17 cellular contexts compared by ENCODE assay signal in the genomic region with DNA sequence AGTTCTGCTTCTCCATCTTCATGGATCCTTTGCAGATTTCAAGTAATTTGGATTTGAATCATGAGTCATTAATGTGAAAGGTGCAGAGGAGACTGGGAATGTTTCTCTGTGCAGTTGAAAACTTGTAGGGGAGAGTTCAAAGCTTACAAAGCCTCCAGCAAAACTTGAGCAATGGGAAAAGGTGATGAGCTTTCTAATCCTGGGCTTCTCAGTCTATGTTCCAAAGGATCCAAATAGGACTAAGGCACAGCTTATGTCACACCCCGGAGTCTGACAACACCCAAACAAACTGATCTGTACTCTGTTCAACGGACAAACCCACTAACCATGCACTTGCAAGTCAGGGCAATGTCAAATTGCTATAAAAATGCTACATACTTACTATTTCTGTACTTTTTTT.
"Had no signal": no experiment of that assay in that cellular context is flagged by ENCODE, and none has a peak within 500 bp of the region (broad histone marks: within the 10 kb centered on the region; RNA-seq: fewer than 3 reads in every experiment).

No MANE protein-coding gene starts in this region.

- H3K4me3 ChIP-seq: gastrocnemius medialis, left ventricle myocardium inferior, pancreas, sigmoid colon, spleen, tibial nerve had no signal

- H3K27ac ChIP-seq: epithelial cell of prostate, gastrocnemius medialis, left ventricle myocardium inferior, pancreas, sigmoid colon, spleen, tibial nerve had no signal

- H3K9me3 ChIP-seq: pancreas, sigmoid colon, tibial nerve had no signal

- H3K4me3 Mint-ChIP-seq: activated CD4-positive, alpha-beta T cell treated with anti-CD3 and anti-CD28 coated beads, Interleukin-2, amount 10 ng/mL, durations not matched to agents 24 days and 14 days; activated CD8-positive, alpha-beta T cell treated with anti-CD3 and anti-CD28 coated beads, Interleukin-2, amount 10 ng/mL, durations not matched to agents 7 days and 5 days; activated naive CD4-positive, alpha-beta T cell treated with anti-CD3 and anti-CD28 coated beads for 36 hours; activated T-cell treated with anti-CD3 and anti-CD28 coated beads, Interleukin-2, amount 50 U/mL, for 24 hours; naive thymus-derived CD4-positive, alpha-beta T cell; T-helper 1 cell treated with Interleukin-12 subunit alpha and Interleukin-12 subunit beta and Interleukin-4 antibody, amounts not matched to agents 30 μg/mL and 1 μg/mL, for 36 hours had no signal

- H3K36me3 ChIP-seq: gastrocnemius medialis, left ventricle myocardium inferior, pancreas, sigmoid colon, spleen, tibial nerve had no signal

- DNase-seq: activated CD4-positive, alpha-beta T cell treated with anti-CD3 and anti-CD28 coated beads, Interleukin-2, amount 10 ng/mL, durations not matched to agents 24 days and 14 days; activated CD8-positive, alpha-beta T cell treated with anti-CD3 and anti-CD28 coated beads, Interleukin-2, amount 10 ng/mL, durations not matched to agents 7 days and 5 days; activated naive CD4-positive, alpha-beta T cell treated with anti-CD3 and anti-CD28 coated beads for 36 hours; activated T-cell treated with anti-CD3 and anti-CD28 coated beads, Interleukin-2, amount 50 U/mL, for 24 hours; gastrocnemius medialis; head of caudate nucleus; left ventricle myocardium inferior; mammary epithelial cell; naive thymus-derived CD4-positive, alpha-beta T cell; pancreas; sigmoid colon; spleen; stimulated activated naive CD8-positive, alpha-beta T cell treated with anti-CD3 and anti-CD28 coated beads, Interleukin-15, Interleukin-2, amounts not matched to agents 100 U/mL and 50 U/mL, for 24 hours had no signal

- H3K27me3 ChIP-seq: pancreas, sigmoid colon, spleen, tibial nerve had no signal

- H3K4me1 ChIP-seq: left ventricle myocardium inferior, sigmoid colon, tibial nerve had no signal

- ATAC-seq: activated CD8-positive, alpha-beta T cell treated with anti-CD3 and anti-CD28 coated beads, Interleukin-2, amount 10 ng/mL, durations not matched to agents 7 days and 5 days; gastrocnemius medialis; naive thymus-derived CD4-positive, alpha-beta T cell; stimulated activated naive CD8-positive, alpha-beta T cell treated with anti-CD3 and anti-CD28 coated beads, Interleukin-15, Interleukin-2, amounts not matched to agents 100 U/mL and 50 U/mL, for 24 hours had no signal

- H3K27ac Mint-ChIP-seq: activated CD4-positive, alpha-beta T cell treated with anti-CD3 and anti-CD28 coated beads, Interleukin-2, amount 10 ng/mL, durations not matched to agents 24 days and 14 days; activated CD8-positive, alpha-beta T cell treated with anti-CD3 and anti-CD28 coated beads, Interleukin-2, amount 10 ng/mL, durations not matched to agents 7 days and 5 days; activated naive CD4-positive, alpha-beta T cell treated with anti-CD3 and anti-CD28 coated beads for 36 hours; activated T-cell treated with anti-CD3 and anti-CD28 coated beads, Interleukin-2, amount 50 U/mL, for 24 hours; activated T-helper 2 cell treated with anti-CD3 and anti-CD28 coated beads, Interferon-gamma antibody, Interleukin-2, Interleukin-4, amounts not matched to agents 10 μg/mL and 5 μg/mL and 100 μg/mL, durations not matched to agents 14 hours and 24 hours and 36 hours; naive thymus-derived CD4-positive, alpha-beta T cell; T-helper 1 cell treated with Interleukin-12 subunit alpha and Interleukin-12 subunit beta and Interleukin-4 antibody, amounts not matched to agents 30 μg/mL and 1 μg/mL, for 36 hours had no signal

- H3K27me3 Mint-ChIP-seq: activated CD4-positive, alpha-beta T cell treated with anti-CD3 and anti-CD28 coated beads, Interleukin-2, amount 10 ng/mL, durations not matched to agents 24 days and 14 days; activated T-cell treated with anti-CD3 and anti-CD28 coated beads, Interleukin-2, amount 50 U/mL, for 24 hours; naive thymus-derived CD4-positive, alpha-beta T cell had no signal
